ENCODE assay signal across 27 cellular contexts in the genomic region with DNA sequence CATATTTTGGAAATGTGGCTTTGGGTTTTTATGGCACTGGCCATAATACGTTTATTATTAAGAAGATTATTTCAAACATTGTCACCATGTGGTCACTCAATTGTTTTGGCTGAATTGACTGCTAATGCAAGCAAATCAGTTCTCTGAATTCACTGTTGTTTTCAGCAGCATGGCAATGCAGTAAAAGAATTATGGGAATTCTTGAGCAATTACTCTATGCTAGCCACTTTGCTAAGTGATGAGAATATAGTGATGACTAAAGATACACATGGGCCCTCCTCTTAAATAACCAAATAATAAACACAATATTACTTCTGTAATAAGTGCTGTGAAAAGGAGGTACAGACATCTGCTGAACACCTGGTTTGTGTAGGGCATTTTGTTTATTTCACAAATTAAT. TPM values are rescaled to one million over a fixed set of nuclear protein-coding genes. Genes with fewer than 3 reads are reported as not detected.
DNase-seq lines count a peak whose midpoint lies in the region; ATAC-seq and TF ChIP-seq lines count a peak whose summit lies in the region.
"Had no signal": no experiment of that assay in that cellular context is flagged by ENCODE, and none has a peak within 500 bp of the region (broad histone marks: within the 10 kb centered on the region; RNA-seq: fewer than 3 reads in every experiment).

No MANE protein-coding gene starts in this region.

- no peaks in the 10 kb centered on the region for H3K9me3 ChIP-seq in PC-3 (ENCODE audit: low read length)
- H3K9me3 ChIP-seq: A549; BE2C; BLaER1; BLaER1 treated with 17β-estradiol and CSF1 and Interleukin-3, amounts not matched to agents 10 nM and 100 nM; Caco-2 had no signal

- H3K27me3 ChIP-seq in PC-3 (ENCODE audit: low read length), result no peaks in the 10 kb centered on the region
- H3K27me3 ChIP-seq: BE2C; BLaER1; BLaER1 treated with 17β-estradiol and CSF1 and Interleukin-3, amounts not matched to agents 10 nM and 100 nM had no signal

- peaks cover 12% of the 10 kb centered on the region for H3K4me1 ChIP-seq in PC-3 (ENCODE audit: insufficient read depth, low read length)
- H3K4me1 ChIP-seq: A549; BE2C; BLaER1; BLaER1 treated with 17β-estradiol and CSF1 and Interleukin-3, amounts not matched to agents 10 nM and 100 nM; Caco-2 had no signal

- ATAC-seq in PC-3, result peak; percentile 96
- ATAC-seq: A549; CD8-positive, alpha-beta T cell had no signal

- POLR2A ChIA-PET in PC-3 (lab: Charles Lee; ENCODE audit: unreplicated experiment), result no interaction called here

- no peak for TF ChIP-seq CTCF in PC-3 (conservative IDR thresholded peaks at IDR 0.05; ENCODE audit: low read depth, low read length)

- intact Hi-C loops in PC-3 (cut with micrococcal nuclease), result loop anchor here (1.0 kb wide), 1 partner anchor 40 kb away; no protein-coding TSS in a partner anchor

- no peaks in the 10 kb centered on the region for H4K20me1 ChIP-seq in PC-3 (ENCODE audit: low read length)
- H4K20me1 ChIP-seq: BLaER1; BLaER1 treated with 17β-estradiol and CSF1 and Interleukin-3, amounts not matched to agents 10 nM and 100 nM had no signal

- no peak overlapping the region for H3K4me2 ChIP-seq in PC-3 (ENCODE audit: low read length)
- H3K4me2 ChIP-seq: A549; BLaER1; BLaER1 treated with 17β-estradiol and CSF1 and Interleukin-3, amounts not matched to agents 10 nM and 100 nM had no signal

- peak; percentile 62 for DNase-seq in PC-3
- no peak for DNase-seq in retina
- DNase-seq: 8988T; ACHN; AML-193; BE2C; C1 segment of cervical spinal cord; Caco-2; Calu3; CD4-positive, alpha-beta memory T cell; CD4-positive, alpha-beta T cell; CD4-positive, CD25-positive, alpha-beta regulatory T cell; CD8-positive, alpha-beta memory T cell; CD8-positive, alpha-beta T cell; COR-L47; DMS 273 treated with DMSO at 0.1 percent for 48 hours; DMS153; DMS53; DMS79; DMS79 treated with DMSO at 0.1 percent for 48 hours; DND-41; EL had no signal

- no peaks in the 10 kb centered on the region for H3K79me2 ChIP-seq in PC-3 (ENCODE audit: low read length)

- H3K4me3 ChIP-seq in PC-3 (ENCODE audit: low read length), result no peak overlapping the region
- H3K4me3 ChIP-seq: A549; BLaER1; BLaER1 treated with 17β-estradiol and CSF1 and Interleukin-3, amounts not matched to agents 10 nM and 100 nM had no signal

- H3K27ac ChIP-seq in PC-3 (ENCODE audit: low read length), result no peak overlapping the region
- H3K27ac ChIP-seq: 22Rv1; A549; BLaER1; BLaER1 treated with 17β-estradiol and CSF1 and Interleukin-3, amounts not matched to agents 10 nM and 100 nM; C4-2B had no signal

- H3F3A ChIP-seq in PC-3 (ENCODE audit: low read length, unreplicated experiment), result no peaks in the 10 kb centered on the region

- CTCF ChIA-PET in PC-3 (lab: Charles Lee), result no interaction called here

- H2AFZ ChIP-seq in PC-3 (ENCODE audit: low read length), result no peak overlapping the region; the same call in 1 of the 2 replicates

- BruUV-seq in PC-3 (replicated peaks; lab: Mats Ljungman, UMichigan), result no TSS peak

- no peaks in the 10 kb centered on the region for H3K36me3 ChIP-seq in PC-3 (ENCODE audit: low read depth, low read length)
- H3K36me3 ChIP-seq: BE2C; BLaER1; BLaER1 treated with 17β-estradiol and CSF1 and Interleukin-3, amounts not matched to agents 10 nM and 100 nM had no signal

- H3K9me2 ChIP-seq in PC-3 (replicated peaks; ENCODE audit: low read length), result no peaks in the 10 kb centered on the region

- no peak overlapping the region for H3K9ac ChIP-seq in PC-3 (ENCODE audit: low read length)
- H3K9ac ChIP-seq: BLaER1; BLaER1 treated with 17β-estradiol and CSF1 and Interleukin-3, amounts not matched to agents 10 nM and 100 nM had no signal

RNA-seq across cellular contexts. Expression of gene FANCL, which starts 58.0 kb away (rescaled TPM):
- total RNA-seq in PC-3 (2014; rRNA removed), result 18.0 and 18.3 TPM in 2 replicates
